ENCODE assay signal across 8 cellular contexts in the genomic region with DNA sequence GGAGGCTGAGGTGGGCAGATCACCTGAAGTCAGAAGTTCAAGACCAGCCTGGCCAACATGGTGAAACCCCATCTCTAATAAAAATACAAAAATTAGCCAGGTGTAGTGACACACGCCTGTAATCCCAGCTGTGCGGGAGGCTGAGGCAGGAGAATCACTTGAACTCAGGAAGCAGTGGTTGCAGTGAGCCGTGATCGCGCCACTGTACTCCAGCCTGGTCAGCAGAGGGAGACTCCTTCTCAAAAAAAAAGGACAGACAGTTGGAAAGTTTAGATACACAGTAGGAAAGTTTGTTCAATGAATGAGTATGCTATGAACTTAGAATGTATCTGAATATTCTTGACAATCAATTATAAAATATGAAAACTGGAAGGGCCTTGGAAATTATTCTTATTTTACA. TPM values are rescaled to one million over a fixed set of nuclear protein-coding genes. Genes with fewer than 3 reads are reported as not detected.
DNase-seq lines count a peak whose midpoint lies in the region; ATAC-seq, FAIRE-seq and TF ChIP-seq lines count a peak whose summit lies in the region.
"Not testable (repeated sequence)": the region's sequence is repeated elsewhere in the genome, so short reads cannot be mapped to it uniquely, and the experiment has no call there.

No MANE protein-coding gene starts in this region.

- in situ Hi-C loops in GM12878 (cut with MboI): not testable (repeated sequence)

- POLR2A ChIA-PET in GM12878 (lab: Charles Lee): not testable (repeated sequence)

- not testable (repeated sequence) for H2AFZ ChIP-seq in GM12878 (ENCODE audit: control insufficient read depth, low read depth, low read length)

- TF ChIP-seq RAD21 in GM12878 (IDR thresholded peaks at IDR 0.05; ENCODE audit: insufficient read depth, low read depth, low read length): peak; percentile 22; the same call in 1 of the 2 replicates

- RAD21 ChIA-PET in GM12878 (lab: Charles Lee; ENCODE audit: unreplicated experiment): not testable (repeated sequence)

- SMC1A ChIA-PET in GM12878 (lab: Charles Lee; ENCODE audit: uncharacterized antibody, unreplicated experiment): not testable (repeated sequence)

- TF ChIP-seq EP300 in GM12878 (IDR thresholded peaks at IDR 0.05; ENCODE audit: borderline replicate concordance in 1 of 2, control insufficient read depth in 1 of 2, low read depth in 2 of 2, low read length in 2 of 2): not testable (repeated sequence)

- not testable (repeated sequence) for ATAC-seq in RWPE2 (ENCODE audit: low read depth); GM12878

- CTCF ChIA-PET in GM12878 (lab: Yijun Ruan, JAX): interaction anchor here (1.2 kb wide), 1 partner anchor 80 kb away, joined by 3 read pairs; no protein-coding TSS in a partner anchor

- not testable (repeated sequence) for H3K27me3 ChIP-seq in RWPE2 (ENCODE audit: insufficient read depth, poor library complexity, severe bottlenecking); GM12878 (replicated peaks in 1 of 2; ENCODE audit: control insufficient read depth in 2 of 2, insufficient read depth in 2 of 2, low read length in 1 of 2)

- not testable (repeated sequence) for H3K9me3 ChIP-seq in RWPE2 (ENCODE audit: severe bottlenecking); GM12878 (replicated peaks; ENCODE audit: control insufficient read depth, insufficient read depth, low read length)

- H3K4me1 ChIP-seq in RWPE2 (ENCODE audit: insufficient read depth, poor library complexity, severe bottlenecking); GM12878 (ENCODE audit: control insufficient read depth, insufficient read depth, low read length): not testable (repeated sequence)

- TF ChIP-seq POLR2A in GM12878 (IDR thresholded peaks at IDR 0.05; ENCODE audit: low read depth, low read length); erythroblast (IDR thresholded peaks at IDR 0.05; ENCODE audit: low read length): not testable (repeated sequence)

- intact Hi-C loops in GM12878 (cut with micrococcal nuclease; ENCODE audit: unreplicated experiment); posterior vena cava (cut with DNase I): not testable (repeated sequence)

- not testable (repeated sequence) for H3K79me2 ChIP-seq in GM12878 (ENCODE audit: control insufficient read depth, insufficient read depth, low read length)

- FAIRE-seq in GM12878 (lab: Jason Lieb, UNC): not testable (repeated sequence)

- H4K20me1 ChIP-seq in GM12878 (ENCODE audit: control insufficient read depth, insufficient read depth): not testable (repeated sequence)

- peaks cover 16% of the 10 kb centered on the region for H3K36me3 ChIP-seq in RWPE2 (ENCODE audit: low read depth)
- not testable (repeated sequence) for H3K36me3 ChIP-seq in GM12878 (ENCODE audit: control insufficient read depth in 2 of 2, insufficient read depth in 2 of 2, low read length in 1 of 2)

- H3K9ac ChIP-seq in GM12878 (ENCODE audit: control insufficient read depth, insufficient read depth, low read length): not testable (repeated sequence)

- not testable (repeated sequence) for DNase-seq in AG10803 (ENCODE audit: low read depth); RWPE2 (ENCODE audit: low spot score); GM12878 (ENCODE audit: low read depth, low spot score)
- peak; percentile 16 for DNase-seq in ELR (ENCODE audit: low read depth)
- peak; percentile 31 for DNase-seq in HT1080 (ENCODE audit: low read depth)
- peak; percentile 37 to 39 for DNase-seq in erythroblast (lab: John Stamatoyannopoulos, UW)
- peak; percentile 34 for DNase-seq in iris pigment epithelial cell (ENCODE audit: low read depth)
- peak; percentile 53 for DNase-seq in posterior vena cava (ENCODE audit: low spot score)

- 78% methylated on average over 5 of the region's 5 CpGs for WGBS in GM12878 (ENCODE audit: insufficient coverage, insufficient replicate concordance, low lambda C conversion rate, missing lambda C conversion rate)

- H3K4me2 ChIP-seq in GM12878 (ENCODE audit: control insufficient read depth, insufficient read depth): not testable (repeated sequence)

- not testable (repeated sequence) for H3K4me3 ChIP-seq in AG10803 (ENCODE audit: low read length); RWPE2 (ENCODE audit: severe bottlenecking); GM12878

- H3K27ac ChIP-seq in RWPE2 (ENCODE audit: poor library complexity, severe bottlenecking); GM12878 (ENCODE audit: control insufficient read depth, insufficient read depth): not testable (repeated sequence)

- 0 out of 2 replicates have a peak, but pooled peaks have one; percentile 9 for TF ChIP-seq CTCF in AG10803 (conservative IDR thresholded peaks at IDR 0.05; ENCODE audit: low read length)
- TF ChIP-seq CTCF in RWPE2 (IDR thresholded peaks at IDR 0.05; ENCODE audit: poor library complexity, severe bottlenecking): peak; percentile 24
- not testable (repeated sequence) for TF ChIP-seq CTCF in GM12878 (IDR thresholded peaks at IDR 0.05 in 2 of 3, conservative IDR thresholded peaks at IDR 0.05 in 1 of 3; ENCODE audit: control insufficient read depth in 2 of 3, extremely low read depth in 1 of 3, insufficient read depth in 1 of 3, low read depth in 3 of 3, low read length in 3 of 3)

- BruUV-seq in GM12878 (replicated peaks; lab: Mats Ljungman, UMichigan): not testable (repeated sequence)

RNA-seq across cellular contexts. Expression of a gene that starts 37.8 kb away (rescaled TPM):
- total RNA-seq in HT1080 (2014; rRNA removed; shearing (Covaris generic)): 16.5 and 17.3 TPM in 2 replicates
- polyA plus RNA-seq in HT1080 (2015; cell fraction: cytosol; rRNA removed): 11.1 and 11.8 TPM in 2 replicates
- 12.9 and 14.1 TPM in 2 replicates for polyA plus RNA-seq in HT1080 (2015; cell fraction: nucleus; rRNA removed)
- 76.3 and 79.8 TPM in 2 replicates for total RNA-seq in GM12878 (2013; cell fraction: nucleolus; rRNA removed)
- total RNA-seq in GM12878 (2014; rRNA removed): 20.7 and 20.8 TPM in 2 replicates
- 14.0 and 15.3 TPM in 2 replicates for total RNA-seq in GM12878 (2014; rRNA removed; fragmentation: Illumina TruSeq; extraction: Trizol)
- total RNA-seq in GM12878 (2021): 13.9 and 14.2 TPM in 2 replicates
- polyA plus RNA-seq in GM12878 (2011; ENCODE audit: low read depth): 5.3 TPM
- polyA plus RNA-seq in GM12878 (2011; rRNA removed): 11.5 and 12.4 TPM in 2 replicates
- polyA plus RNA-seq in GM12878 (2011; cell fraction: cytosol; rRNA removed): 7.0 and 9.1 TPM in 2 replicates
- 18.3 and 19.0 TPM in 2 replicates for polyA plus RNA-seq in GM12878 (2011; cell fraction: nucleus; rRNA removed)
- polyA plus RNA-seq in GM12878 (2012): 6.6 and 8.2 TPM in 2 replicates
- 11.4 and 13.0 TPM in 2 replicates for polyA plus RNA-seq in GM12878 (2014; fragmentation: Illumina TruSeq; extraction: Trizol)
- 1 to 10 TPM in 1 of 2 experiments, under 1 TPM in 1; 0.93 to 1.0 TPM for polyA plus RNA-seq in GM12878 (2014; fragmentation: Nextera tagmentation; extraction: Ambion mirVana)
- polyA plus RNA-seq in GM12878 (2014; rRNA removed): 10.1 and 13.4 TPM in 2 replicates
- polyA plus RNA-seq in GM12878 (2016; fragmentation: Nextera tagmentation; extraction: Ambion mirVana): 10 to 100 TPM; 13.4 to 13.9 TPM
- polyA minus RNA-seq in GM12878 (2011; rRNA and poly(A)+ RNA removed): 24.2 and 36.5 TPM in 2 replicates
- polyA minus RNA-seq in GM12878 (2011; cell fraction: cytosol; rRNA and poly(A)+ RNA removed): 5.5 and 6.1 TPM in 2 replicates
- polyA minus RNA-seq in GM12878 (2011; cell fraction: nucleus; rRNA and poly(A)+ RNA removed): 28.4 and 34.3 TPM in 2 replicates
- 10 to 100 TPM; 19.5 to 19.7 TPM for total RNA-seq in posterior vena cava

RNA-seq across cellular contexts. Expression of a gene that starts 38.0 kb away (rescaled TPM):
- 12.1 and 17.4 TPM in 2 replicates for total RNA-seq in HT1080 (2014; rRNA removed; shearing (Covaris generic))
- 17.3 and 18.2 TPM in 2 replicates for polyA plus RNA-seq in HT1080 (2015; cell fraction: cytosol; rRNA removed)
- polyA plus RNA-seq in HT1080 (2015; cell fraction: nucleus; rRNA removed): 35.5 and 39.7 TPM in 2 replicates
- 30.7 and 36.2 TPM in 2 replicates for total RNA-seq in GM12878 (2013; cell fraction: nucleolus; rRNA removed)
- total RNA-seq in GM12878 (2014; rRNA removed) (18.4 and 19.1 TPM in 2 replicates), GM12878 (2014; rRNA removed; fragmentation: Illumina TruSeq; extraction: Trizol) (27.2 and 28.0 TPM in 2 replicates), GM12878 (2021) (20.1 and 21.2 TPM in 2 replicates), posterior vena cava (10 to 100 TPM; 18.5 TPM)
- 16.7 TPM for polyA plus RNA-seq in GM12878 (2011; ENCODE audit: low read depth)
- polyA plus RNA-seq in GM12878 (2011; rRNA removed) (11.5 and 12.0 TPM in 2 replicates), GM12878 (2014; fragmentation: Illumina TruSeq; extraction: Trizol) (28.7 and 34.6 TPM in 2 replicates), GM12878 (2014; fragmentation: Nextera tagmentation; extraction: Ambion mirVana) (10 to 100 TPM; 13.5 to 14.4 TPM), GM12878 (2014; rRNA removed) (17.3 TPM in 2 replicates), GM12878 (2016; fragmentation: Nextera tagmentation; extraction: Ambion mirVana) (10 to 100 TPM; 51.2 to 52.4 TPM)
- 5.2 and 6.4 TPM in 2 replicates for polyA plus RNA-seq in GM12878 (2011; cell fraction: cytosol; rRNA removed)
- 7.1 and 8.6 TPM in 2 replicates for polyA plus RNA-seq in GM12878 (2011; cell fraction: nucleus; rRNA removed)
- polyA plus RNA-seq in GM12878 (2012): 22.3 and 27.6 TPM in 2 replicates
- 4.8 and 6.7 TPM in 2 replicates for polyA minus RNA-seq in GM12878 (2011; rRNA and poly(A)+ RNA removed)
- polyA minus RNA-seq in GM12878 (2011; cell fraction: cytosol; rRNA and poly(A)+ RNA removed): 3.9 and 6.3 TPM in 2 replicates
- 10.2 and 17.9 TPM in 2 replicates for polyA minus RNA-seq in GM12878 (2011; cell fraction: nucleus; rRNA and poly(A)+ RNA removed)
